In the genomic region with DNA sequence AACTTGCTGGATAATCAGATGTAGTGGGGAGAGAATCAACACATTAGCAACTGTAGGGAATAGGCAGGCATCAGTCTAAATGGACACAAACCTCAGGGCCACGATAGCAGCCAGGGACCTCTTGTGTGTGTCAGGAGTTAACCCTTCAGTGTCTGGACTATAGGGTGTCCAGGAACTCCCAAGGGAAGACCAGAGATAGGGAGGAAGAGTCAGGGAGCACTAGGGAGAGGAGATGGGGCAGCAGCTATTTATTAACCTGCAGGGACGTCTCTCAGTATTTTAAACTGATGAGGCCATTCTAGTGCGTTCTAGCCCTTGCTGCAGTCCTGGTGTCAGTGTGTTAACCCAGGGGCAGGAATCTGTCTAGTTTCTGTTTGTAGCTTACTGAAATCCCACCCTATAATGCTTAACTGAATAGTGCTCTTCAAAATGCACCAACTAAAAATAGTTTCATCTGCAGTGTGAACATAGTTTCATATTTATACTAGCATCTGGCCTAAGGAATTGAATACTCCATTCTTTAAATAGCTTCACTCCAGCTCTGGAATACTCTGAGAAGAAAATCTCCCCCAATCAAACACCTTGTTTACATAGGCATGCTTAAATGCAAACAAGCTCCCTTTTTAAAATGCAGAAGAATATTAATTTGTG, we compare ENCODE assay signal across 11 cellular contexts.
DNase-seq lines count a peak whose midpoint lies in the region; ATAC-seq and TF ChIP-seq lines count a peak whose summit lies in the region.
"Had no signal": no experiment of that assay in that cellular context is flagged by ENCODE, and none has a peak within 500 bp of the region (broad histone marks: within the 10 kb centered on the region; RNA-seq: fewer than 3 reads in every experiment).

No MANE protein-coding gene starts in this region.

- H4K20me1 ChIP-seq in DOHH2 (ENCODE audit: control insufficient read depth, insufficient read depth, low read depth, low read length) = no peaks in the 10 kb centered on the region
- H4K20me1 ChIP-seq in GM23338 (replicated peaks; ENCODE audit: insufficient read depth) = no peaks in the 10 kb centered on the region

- 55 to 62% methylated on average over 2 to 3 of the region's 3 CpGs for WGBS in upper lobe of left lung, 2 donors

- no peaks in the 10 kb centered on the region for H3K27me3 ChIP-seq in DOHH2 (ENCODE audit: control insufficient read depth, low read length)
- H3K27me3 ChIP-seq in GM23338 (ENCODE audit: insufficient read depth) = no peaks in the 10 kb centered on the region
- no peaks in the 10 kb centered on the region for H3K27me3 ChIP-seq in upper lobe of left lung

- H3K4me1 ChIP-seq in DOHH2 (ENCODE audit: control insufficient read depth, low read length) = peaks cover 100% of the 10 kb centered on the region
- peaks cover 26% of the 10 kb centered on the region for H3K4me1 ChIP-seq in GM23338 (ENCODE audit: insufficient read depth)
- peaks cover 15% of the 10 kb centered on the region for H3K4me1 ChIP-seq in mucosa of descending colon (ENCODE audit: low read depth)
- peaks cover 0 to 11% (median 6%) of the 10 kb centered on the region in 4 donors for H3K4me1 ChIP-seq in upper lobe of left lung

- H3K27ac ChIP-seq in DOHH2 (ENCODE audit: low read depth, low read length) (peak overlapping the region; percentile 94), GM23338 (ENCODE audit: low read depth) (no peak overlapping the region), upper lobe of left lung (peak overlapping the region in 1 of 4 donors; percentile 11)
- H3K27ac ChIP-seq: VCaP had no signal

- H3K9me2 ChIP-seq in DOHH2 (replicated peaks; ENCODE audit: control insufficient read depth, low read length) (no peaks in the 10 kb centered on the region), GM23338 (ENCODE audit: insufficient read depth) (no peaks in the 10 kb centered on the region)

- intact Hi-C loops in mucosa of descending colon (cut with DNase I, micrococcal nuclease) = no loop called here

- peaks cover 38% of the 10 kb centered on the region for H3F3A ChIP-seq in DOHH2 (ENCODE audit: control insufficient read depth, insufficient read depth)
- H3F3A ChIP-seq in GM23338 (replicated peaks; ENCODE audit: low read depth) = no peaks in the 10 kb centered on the region

- TF ChIP-seq POLR2A in upper lobe of left lung (IDR thresholded peaks at IDR 0.05) = no peak

- H3K4me2 ChIP-seq in DOHH2 (ENCODE audit: low read length) = peak overlapping the region; percentile 82
- 0 out of 2 replicates have a peak overlapping the region, but pooled peaks have one; percentile 44 for H3K4me2 ChIP-seq in GM23338

- peak overlapping the region; percentile 75 for H2AFZ ChIP-seq in GM23338

- peaks cover 64% of the 10 kb centered on the region for H3K36me3 ChIP-seq in DOHH2 (ENCODE audit: control insufficient read depth, low read length)
- no peaks in the 10 kb centered on the region for H3K36me3 ChIP-seq in GM23338 (ENCODE audit: insufficient read depth)
- H3K36me3 ChIP-seq in mucosa of descending colon (ENCODE audit: low read depth) = no peaks in the 10 kb centered on the region
- H3K36me3 ChIP-seq in upper lobe of left lung = no peaks in the 10 kb centered on the region

- H3K9me3 ChIP-seq in DOHH2 (ENCODE audit: control insufficient read depth, insufficient read depth, low read length) (no peaks in the 10 kb centered on the region), mucosa of descending colon (no peaks in the 10 kb centered on the region), upper lobe of left lung (no peaks in the 10 kb centered on the region)

- no peak overlapping the region for H3K4me3 Mint-ChIP-seq in GM23338
- H3K4me3 Mint-ChIP-seq in activated naive CD8-positive, alpha-beta T cell treated with anti-CD3 and anti-CD28 coated beads, Interleukin-2, amount 50 U/mL, for 24 hours = peak overlapping the region; percentile 42

- no peaks in the 10 kb centered on the region for H3K36me3 Mint-ChIP-seq in GM23338 (ENCODE audit: low read depth)
- peaks cover 42% of the 10 kb centered on the region for H3K36me3 Mint-ChIP-seq in activated naive CD8-positive, alpha-beta T cell treated with anti-CD3 and anti-CD28 coated beads, Interleukin-2, amount 50 U/mL, for 24 hours (ENCODE audit: low read depth)

- no peak for DNase-seq in GM23338 (ENCODE audit: low spot score)
- DNase-seq in activated naive CD8-positive, alpha-beta T cell treated with anti-CD3 and anti-CD28 coated beads, Interleukin-2, amount 50 U/mL, for 24 hours = no peak
- no peak for DNase-seq in mucosa of descending colon
- DNase-seq in activated gamma-delta T cell treated with Interleukin-2 at 50 U/mL for 16 hours = no peak
- DNase-seq in T1000 (lab: John Stamatoyannopoulos, UW) = no peak
- no peak for DNase-seq in SW480 (ENCODE audit: low spot score)
- DNase-seq in upper lobe of left lung = no peak
- DNase-seq: kidney glomerular epithelial cell; stimulated activated CD4-positive, alpha-beta T cell treated with anti-CD3 and anti-CD28 coated beads, Interleukin-4, amount 100 ng/mL, for 1 hour had no signal

- TF ChIP-seq CTCF in DOHH2 (IDR thresholded peaks at IDR 0.05; ENCODE audit: low read depth, low read length, poor library complexity, severe bottlenecking) (no peak), GM23338 (conservative IDR thresholded peaks at IDR 0.05; ENCODE audit: low read depth in 2 of 2) (no peak), mucosa of descending colon (IDR thresholded peaks at IDR 0.05) (no peak), upper lobe of left lung (IDR thresholded peaks at IDR 0.05) (no peak)

- H3K4me3 ChIP-seq in DOHH2 (ENCODE audit: low read length) (peak overlapping the region; percentile 59), GM23338 (no peak overlapping the region), mucosa of descending colon (no peak overlapping the region), upper lobe of left lung (no peak overlapping the region)

- H3K27me3 Mint-ChIP-seq in GM23338 (ENCODE audit: insufficient read depth, low read depth, poor library complexity) = no peaks in the 10 kb centered on the region
- H3K27me3 Mint-ChIP-seq in activated naive CD8-positive, alpha-beta T cell treated with anti-CD3 and anti-CD28 coated beads, Interleukin-2, amount 50 U/mL, for 24 hours = no peaks in the 10 kb centered on the region

- no peak for TF ChIP-seq EP300 in upper lobe of left lung (IDR thresholded peaks at IDR 0.05)

- peaks cover 70% of the 10 kb centered on the region for H3K79me2 ChIP-seq in DOHH2 (ENCODE audit: control insufficient read depth, low read length)
- H3K79me2 ChIP-seq in GM23338 (replicated peaks; ENCODE audit: insufficient read depth) = no peaks in the 10 kb centered on the region

- ATAC-seq in GM23338 (peak; percentile 48; the same call in 2 of the 3 replicates), mucosa of descending colon (peak; percentile 14), upper lobe of left lung (ENCODE audit: low FRiP score in 2 of 2) (no peak)
- no peak for ATAC-seq in activated naive CD8-positive, alpha-beta T cell treated with anti-CD3 and anti-CD28 coated beads, Interleukin-2, amount 50 U/mL, for 24 hours

- no peaks in the 10 kb centered on the region; the same call in 2 of the 3 replicates for H3K9me3 Mint-ChIP-seq in GM23338
- H3K9me3 Mint-ChIP-seq in activated naive CD8-positive, alpha-beta T cell treated with anti-CD3 and anti-CD28 coated beads, Interleukin-2, amount 50 U/mL, for 24 hours = no peaks in the 10 kb centered on the region

- H3K4me1 Mint-ChIP-seq in GM23338 = peaks cover 21% of the 10 kb centered on the region
- peaks cover 89% of the 10 kb centered on the region for H3K4me1 Mint-ChIP-seq in activated naive CD8-positive, alpha-beta T cell treated with anti-CD3 and anti-CD28 coated beads, Interleukin-2, amount 50 U/mL, for 24 hours

- H3K27ac Mint-ChIP-seq in GM23338 = peak overlapping the region; percentile 41; the same call in 1 of the 2 replicates
- peak overlapping the region; percentile 85 for H3K27ac Mint-ChIP-seq in activated naive CD8-positive, alpha-beta T cell treated with anti-CD3 and anti-CD28 coated beads, Interleukin-2, amount 50 U/mL, for 24 hours

TF ChIP-seq in GM23338, 12 proteins besides CTCF, POLR2A, EP300 and RAD21 (continues in another document):
- TF ChIP-seq ZNF331 (CRISPR knock-in tag; IDR thresholded peaks at IDR 0.05; ENCODE audit: low read depth) (no peak), NANOG (IDR thresholded peaks at IDR 0.05; ENCODE audit: borderline replicate concordance) (no peak), CREB1 (CRISPR knock-in tag; IDR thresholded peaks at IDR 0.05; ENCODE audit: low read depth) (no peak), JUNB (IDR thresholded peaks at IDR 0.05; ENCODE audit: unreplicated experiment) (no peak), POLR2AphosphoS5 (IDR thresholded peaks at IDR 0.05; ENCODE audit: low read depth) (no peak), STAT1 (IDR thresholded peaks at IDR 0.05; ENCODE audit: unreplicated experiment) (no peak), EZH2phosphoT487 (IDR thresholded peaks at IDR 0.05; ENCODE audit: unreplicated experiment) (no peak), EZH2 (IDR thresholded peaks at IDR 0.05; ENCODE audit: low read depth, unreplicated experiment) (no peak)
- TF ChIP-seq, protein P1, sequence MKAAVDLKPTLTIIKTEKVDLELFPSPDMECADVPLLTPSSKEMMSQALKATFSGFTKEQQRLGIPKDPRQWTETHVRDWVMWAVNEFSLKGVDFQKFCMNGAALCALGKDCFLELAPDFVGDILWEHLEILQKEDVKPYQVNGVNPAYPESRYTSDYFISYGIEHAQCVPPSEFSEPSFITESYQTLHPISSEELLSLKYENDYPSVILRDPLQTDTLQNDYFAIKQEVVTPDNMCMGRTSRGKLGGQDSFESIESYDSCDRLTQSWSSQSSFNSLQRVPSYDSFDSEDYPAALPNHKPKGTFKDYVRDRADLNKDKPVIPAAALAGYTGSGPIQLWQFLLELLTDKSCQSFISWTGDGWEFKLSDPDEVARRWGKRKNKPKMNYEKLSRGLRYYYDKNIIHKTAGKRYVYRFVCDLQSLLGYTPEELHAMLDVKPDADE (IDR thresholded peaks at IDR 0.05) = no peak

Comparison
In these comparisons a context has a peak if more than half of its experiments do, and no peak if none do; other contexts are left out.
1. ATAC-seq: peak in GM23338 (single experiment) and mucosa of descending colon (single experiment); none in activated naive CD8-positive, alpha-beta T cell treated with anti-CD3 and anti-CD28 coated beads, Interleukin-2, amount 50 U/mL, for 24 hours (single experiment) and upper lobe of left lung (0 of 2).